ENCODE assay signal across 8 cellular contexts in genomic region chrX:15973299-15973698, GRCh38.
DNase-seq lines count a peak whose midpoint lies in the region; ATAC-seq and TF ChIP-seq lines count a peak whose summit lies in the region.

No MANE protein-coding gene starts in this region.

- H3K36me3 Mint-ChIP-seq in HFFc6 (ENCODE audit: low read depth) (no peaks in the 10 kb centered on the region), neural progenitor cell (peaks cover 2% of the 10 kb centered on the region)

- no peaks in the 10 kb centered on the region for H4K20me1 ChIP-seq in fibroblast of lung (ENCODE audit: control insufficient read depth, extremely low read depth, insufficient read depth, low read length)
- H4K20me1 ChIP-seq in neural progenitor cell (ENCODE audit: low read depth): no peaks in the 10 kb centered on the region

- DNase-seq in SKM-1 treated with dmso at 0.1 percent for 144 hours (lab: John Stamatoyannopoulos, UW; ENCODE audit: unreplicated experiment) (peak; percentile 1), SKM-1 (lab: John Stamatoyannopoulos, UW; ENCODE audit: unreplicated experiment) (no peak), HFFc6 (peak; percentile 49), SJSA1 (ENCODE audit: low read depth in 1 of 2, low spot score in 2 of 2) (peak; percentile 30 to 39), fibroblast of lung (ENCODE audit: low read depth in 2 of 2) (peak; percentile 4 to 39), neural progenitor cell (ENCODE audit: low spot score) (peak; percentile 63), prostate gland (ENCODE audit: low spot score) (no peak)

- H2AFZ ChIP-seq in fibroblast of lung (ENCODE audit: low read length): no peak overlapping the region
- peak overlapping the region; percentile 9 for H2AFZ ChIP-seq in neural progenitor cell (replicated peaks)

- H3K27me3 Mint-ChIP-seq in HFFc6 (ENCODE audit: insufficient read depth) (peaks cover 3% of the 10 kb centered on the region; the same call in 1 of the 2 replicates), neural progenitor cell (ENCODE audit: insufficient read depth, low read depth) (peaks cover 2% of the 10 kb centered on the region)

- H3K27ac Mint-ChIP-seq in HFFc6: no peak overlapping the region
- no peak overlapping the region for H3K27ac Mint-ChIP-seq in neural progenitor cell

- no peak for TF ChIP-seq POLR2A in prostate gland (IDR thresholded peaks at IDR 0.05)

- H3K9ac ChIP-seq in fibroblast of lung (ENCODE audit: insufficient read depth, low read length) (no peak overlapping the region), neural progenitor cell (no peak overlapping the region)

- intact Hi-C loops in prostate gland (cut with DNase I): no loop called here

- H3K79me2 ChIP-seq in fibroblast of lung (ENCODE audit: control insufficient read depth, insufficient read depth, low read length) (no peaks in the 10 kb centered on the region), neural progenitor cell (ENCODE audit: low read depth) (no peaks in the 10 kb centered on the region)

- no peak overlapping the region for H3K4me3 ChIP-seq in SJSA1
- no peak overlapping the region for H3K4me3 ChIP-seq in fibroblast of lung (replicated peaks in 1 of 4; ENCODE audit: control extremely low read depth in 1 of 4, insufficient read depth in 1 of 4, low read depth in 3 of 4, low read length in 4 of 4)
- no peak overlapping the region for H3K4me3 ChIP-seq in neural progenitor cell
- H3K4me3 ChIP-seq in prostate gland: no peak overlapping the region

- H3K4me1 ChIP-seq in SJSA1 (replicated peaks): no peaks in the 10 kb centered on the region
- no peaks in the 10 kb centered on the region for H3K4me1 ChIP-seq in fibroblast of lung (ENCODE audit: control insufficient read depth, extremely low read depth, insufficient read depth, low read length)
- peaks cover 32% of the 10 kb centered on the region for H3K4me1 ChIP-seq in neural progenitor cell
- no peaks in the 10 kb centered on the region for H3K4me1 ChIP-seq in prostate gland (replicated peaks)

- H3K9me3 Mint-ChIP-seq in HFFc6 (no peaks in the 10 kb centered on the region), neural progenitor cell (no peaks in the 10 kb centered on the region)

- H3K9me3 ChIP-seq in SJSA1 (replicated peaks): no peaks in the 10 kb centered on the region
- H3K9me3 ChIP-seq in fibroblast of lung (ENCODE audit: control insufficient read depth, insufficient read depth, low read depth, low read length): no peaks in the 10 kb centered on the region
- H3K9me3 ChIP-seq in neural progenitor cell (ENCODE audit: low read depth): no peaks in the 10 kb centered on the region
- no peaks in the 10 kb centered on the region for H3K9me3 ChIP-seq in prostate gland

- TF ChIP-seq CTCF in HFFc6 (IDR thresholded peaks at IDR 0.05): peak; percentile 74
- peak in 1 of 2 donors; percentile 37 for TF ChIP-seq CTCF in fibroblast of lung (conservative IDR thresholded peaks at IDR 0.05 in 1 of 2, IDR thresholded peaks at IDR 0.05 in 1 of 2; ENCODE audit: low read depth in 1 of 2, low read length in 2 of 2)
- TF ChIP-seq CTCF in neural progenitor cell (IDR thresholded peaks at IDR 0.05): peak; percentile 61
- TF ChIP-seq CTCF in prostate gland (IDR thresholded peaks at IDR 0.05): peak in 2 of 4 experiments; percentile 15 to 32

- ATAC-seq in HG03565 (IDR thresholded peaks at IDR 0.05; ENCODE audit: unreplicated experiment): no peak

- no peak overlapping the region for H3K4me3 Mint-ChIP-seq in HFFc6
- H3K4me3 Mint-ChIP-seq in neural progenitor cell: no peak overlapping the region

- no peaks in the 10 kb centered on the region for H3K27me3 ChIP-seq in SJSA1 (replicated peaks)
- no peaks in the 10 kb centered on the region for H3K27me3 ChIP-seq in fibroblast of lung (ENCODE audit: control insufficient read depth, insufficient read depth, low read length)
- H3K27me3 ChIP-seq in neural progenitor cell: no peaks in the 10 kb centered on the region
- H3K27me3 ChIP-seq in prostate gland (replicated peaks; ENCODE audit: insufficient read depth): no peaks in the 10 kb centered on the region

- H3K27ac ChIP-seq in SJSA1 (no peak overlapping the region), fibroblast of lung (ENCODE audit: insufficient read depth, low read length) (no peak overlapping the region), neural progenitor cell (no peak overlapping the region), prostate gland (no peak overlapping the region)

- no CpG with 5 or more reads among the region's 2 CpGs for WGBS in prostate gland

- H3K4me2 ChIP-seq in fibroblast of lung (ENCODE audit: extremely low read depth, insufficient read depth, low read length): no peak overlapping the region
- no peak overlapping the region for H3K4me2 ChIP-seq in neural progenitor cell

- H3K36me3 ChIP-seq in SJSA1 (no peaks in the 10 kb centered on the region), fibroblast of lung (ENCODE audit: control insufficient read depth, insufficient read depth, low read length) (no peaks in the 10 kb centered on the region), neural progenitor cell (no peaks in the 10 kb centered on the region), prostate gland (no peaks in the 10 kb centered on the region)

- peaks cover 7% of the 10 kb centered on the region for H3F3A ChIP-seq in neural progenitor cell (ENCODE audit: low read depth)

- H3K4me1 Mint-ChIP-seq in HFFc6 (ENCODE audit: low read depth) (peaks cover 8% of the 10 kb centered on the region; the same call in 1 of the 2 replicates), neural progenitor cell (peaks cover 21% of the 10 kb centered on the region)

Comparison
In these comparisons a context has a peak if more than half of its experiments do, and no peak if none do; other contexts are left out.
1. DNase-seq: peak in SKM-1 treated with dmso at 0.1 percent for 144 hours (single experiment), HFFc6 (single experiment), SJSA1 (2 of 2), fibroblast of lung (2 of 2) and neural progenitor cell (single experiment); none in SKM-1 (single experiment) and prostate gland (single experiment).